ENCODE assay signal across 14 cellular contexts in genomic region chr3:71430941-71431552, GRCh38.
A peak's percentile ranks its signal among the peaks of the same experiment; 100 is the strongest.
DNase-seq lines count a peak whose midpoint lies in the region; ATAC-seq, FAIRE-seq and TF ChIP-seq lines count a peak whose summit lies in the region.
"Had no signal": no experiment of that assay in that cellular context is flagged by ENCODE, and none has a peak within 500 bp of the region (broad histone marks: within the 10 kb centered on the region; RNA-seq: fewer than 3 reads in every experiment).

No MANE protein-coding gene starts in this region.

- no peak for TF ChIP-seq CTCF in CD8-positive, alpha-beta T cell (IDR thresholded peaks at IDR 0.05)
- TF ChIP-seq CTCF in K562 (IDR thresholded peaks at IDR 0.05 in 2 of 3, conservative IDR thresholded peaks at IDR 0.05 in 1 of 3; ENCODE audit: insufficient read depth in 2 of 3, low read depth in 1 of 3, low read length in 3 of 3) (no peak), A673 (conservative IDR thresholded peaks at IDR 0.05; ENCODE audit: low read depth, low read length) (no peak)

- H3K4me1 Mint-ChIP-seq in CD8-positive, alpha-beta T cell (ENCODE audit: low read depth): peaks cover 87% of the 10 kb centered on the region
- H3K4me1 Mint-ChIP-seq in naive B cell: peaks cover 76 to 90% (median 90%) of the 10 kb centered on the region in 3 donors

- CTCF ChIA-PET in CD8-positive, alpha-beta T cell (lab: Charles Lee): interaction anchor here (1.0 kb wide), 1 partner anchor 25 kb away, joined by 3 read pairs; no protein-coding TSS in a partner anchor
- CTCF ChIA-PET in K562 (lab: Yijun Ruan, JAX; ENCODE audit: low intra/inter-chr PET ratio): no interaction called here
- CTCF ChIA-PET in A673 (lab: Charles Lee): no interaction called here

- H2AFZ ChIP-seq in Karpas-422 (ENCODE audit: low read length): no peak overlapping the region
- no peak overlapping the region for H2AFZ ChIP-seq in K562 (ENCODE audit: low read depth, low read length)

- H3K36me3 Mint-ChIP-seq in CD8-positive, alpha-beta T cell: peaks cover 24% of the 10 kb centered on the region
- H3K36me3 Mint-ChIP-seq in naive B cell: peaks cover 4 to 10% of the 10 kb centered on the region in 2 donors

- H3K79me2 ChIP-seq in Karpas-422 (ENCODE audit: low read length): peaks cover 88% of the 10 kb centered on the region
- no peaks in the 10 kb centered on the region for H3K79me2 ChIP-seq in K562 (ENCODE audit: control insufficient read depth, insufficient read depth, low read length)

- TF ChIP-seq EP300 in K562 (IDR thresholded peaks at IDR 0.05; ENCODE audit: low read length): no peak

- peak overlapping the region; percentile 26 for H3K4me3 Mint-ChIP-seq in CD8-positive, alpha-beta T cell
- H3K4me3 Mint-ChIP-seq in naive B cell: peak overlapping the region in 7 of 8 donors; percentile 8 to 76 (median 36)

- FAIRE-seq in K562 (lab: Jason Lieb, UNC): no peak
- no peak for FAIRE-seq in GM12891 (lab: Jason Lieb, UNC)

- 85% methylated on average over 7 of the region's 7 CpGs for WGBS in K562 (ENCODE audit: insufficient coverage, low coverage, missing lambda C conversion rate)

- H3K27me3 Mint-ChIP-seq in CD8-positive, alpha-beta T cell (ENCODE audit: low read depth): no peaks in the 10 kb centered on the region
- no peaks in the 10 kb centered on the region for H3K27me3 Mint-ChIP-seq in naive B cell

- peak; percentile 57 for ATAC-seq in CD8-positive, alpha-beta T cell
- ATAC-seq in K562: no peak
- ATAC-seq in naive B cell (ENCODE audit: low read depth in 2 of 2): no peak
- ATAC-seq: mucosa of descending colon had no signal

- H4K20me1 ChIP-seq in Karpas-422 (ENCODE audit: insufficient read depth, low read depth, low read length) (no peaks in the 10 kb centered on the region), K562 (replicated peaks; ENCODE audit: control insufficient read depth, insufficient read depth, low read length) (no peaks in the 10 kb centered on the region)

- H3K4me3 ChIP-seq in CD8-positive, alpha-beta T cell (ENCODE audit: low read depth, low read length): no peak overlapping the region
- H3K4me3 ChIP-seq in Karpas-422 (ENCODE audit: low read length) (no peak overlapping the region), K562 (no peak overlapping the region), A673 (ENCODE audit: low read depth, low read length, poor library complexity, severe bottlenecking) (no peak overlapping the region)
- H3K4me3 ChIP-seq: cardiac muscle cell, esophagus muscularis mucosa, mucosa of descending colon had no signal

- peak in 1 of 7 experiments; percentile 46 for DNase-seq in CD8-positive, alpha-beta T cell
- DNase-seq in Karpas-422: no peak
- no peak for DNase-seq in K562 (ENCODE audit: extremely low read depth in 1 of 4, low spot score in 3 of 4)
- DNase-seq in naive B cell: no peak
- DNase-seq in GM12891 (ENCODE audit: insufficient read length, low spot score): no peak
- no peak for DNase-seq in A673 (ENCODE audit: low spot score)
- no peak for DNase-seq in RPMI8226
- no peak for DNase-seq in pons (ENCODE audit: low spot score)
- DNase-seq: mucosa of descending colon, NCI-H1048, NCI-H510A treated with DMSO at 0.1 percent for 48 hours, retina had no signal

- H3K9me2 ChIP-seq in Karpas-422 (replicated peaks; ENCODE audit: insufficient read depth, low read length): no peaks in the 10 kb centered on the region

- H3K4me2 ChIP-seq in Karpas-422 (ENCODE audit: low read depth, low read length, poor library complexity, severe bottlenecking) (no peak overlapping the region), K562 (ENCODE audit: insufficient read depth, low read length) (no peak overlapping the region)

- H3K27me3 ChIP-seq in CD8-positive, alpha-beta T cell (ENCODE audit: insufficient read depth, low read length): no peaks in the 10 kb centered on the region
- no peaks in the 10 kb centered on the region for H3K27me3 ChIP-seq in Karpas-422 (ENCODE audit: low read length)
- H3K27me3 ChIP-seq in K562 (ENCODE audit: control insufficient read depth in 2 of 2, insufficient read depth in 2 of 2, low read length in 2 of 2): no peaks in the 10 kb centered on the region
- H3K27me3 ChIP-seq in A673 (replicated peaks; ENCODE audit: insufficient read depth, low read depth, low read length, poor library complexity): no peaks in the 10 kb centered on the region
- H3K27me3 ChIP-seq: cardiac muscle cell, esophagus muscularis mucosa had no signal

- intact Hi-C loops in CD8-positive, alpha-beta T cell (cut with DNase I, micrococcal nuclease): loop anchor here in 1 of 2 experiments (5.0 kb wide), 1 partner anchor 34 kb away; no protein-coding TSS in a partner anchor
- intact Hi-C loops in K562 (cut with micrococcal nuclease) (no loop called here), A673 (cut with micrococcal nuclease; ENCODE audit: unreplicated experiment) (no loop called here)

- POLR2A ChIA-PET in CD8-positive, alpha-beta T cell (lab: Charles Lee): interaction anchor here (1.0 kb wide), 1 partner anchor 10 kb away, joined by 3 read pairs; no protein-coding TSS in a partner anchor
- POLR2A ChIA-PET in K562 (lab: Yijun Ruan, JAX): interaction anchor here (0.6 kb wide), 1 partner anchor 10 kb away, joined by 4 read pairs; no protein-coding TSS in a partner anchor
- POLR2A ChIA-PET in A673 (lab: Charles Lee; ENCODE audit: low non-redundant PET): interaction anchor here (0.6 kb wide), 1 partner anchor 44 kb away, joined by 5 read pairs; no protein-coding TSS in a partner anchor

- TF ChIP-seq POLR2A in K562 (conservative IDR thresholded peaks at IDR 0.05) (no peak), GM12891 (IDR thresholded peaks at IDR 0.05; ENCODE audit: low read depth, low read length) (no peak)

- BruUV-seq in K562 (replicated peaks; lab: Mats Ljungman, UMichigan) (no TSS peak), A673 (replicated peaks; lab: Mats Ljungman, UMichigan) (no TSS peak)

- in situ Hi-C loops in K562 (cut with MboI): no loop called here

- H3K27ac Mint-ChIP-seq in CD8-positive, alpha-beta T cell: peak overlapping the region; percentile 95
- H3K27ac Mint-ChIP-seq in naive B cell: peak overlapping the region; percentile 58 to 86 (median 75)

- H3K9me3 Mint-ChIP-seq in CD8-positive, alpha-beta T cell: no peaks in the 10 kb centered on the region
- peaks cover 0 to 2% (median 0%) of the 10 kb centered on the region in 7 donors for H3K9me3 Mint-ChIP-seq in naive B cell

- no peaks in the 10 kb centered on the region for H3K36me3 ChIP-seq in CD8-positive, alpha-beta T cell (ENCODE audit: insufficient read depth, low read length)
- H3K36me3 ChIP-seq in Karpas-422 (ENCODE audit: insufficient read depth, low read length): no peaks in the 10 kb centered on the region
- no peaks in the 10 kb centered on the region for H3K36me3 ChIP-seq in K562 (ENCODE audit: control insufficient read depth, insufficient read depth, low read length)
- H3K36me3 ChIP-seq in A673 (ENCODE audit: insufficient read depth, low read length, poor library complexity, severe bottlenecking): no peaks in the 10 kb centered on the region
- H3K36me3 ChIP-seq: cardiac muscle cell, esophagus muscularis mucosa had no signal

- H3K9ac ChIP-seq in Karpas-422 (ENCODE audit: low read length) (no peak overlapping the region), K562 (ENCODE audit: insufficient read depth in 1 of 2, low read depth in 2 of 2, low read length in 2 of 2) (no peak overlapping the region)

- H3K27ac ChIP-seq in CD8-positive, alpha-beta T cell (ENCODE audit: low read depth, low read length): peak overlapping the region; percentile 6
- 0 out of 2 replicates have a peak overlapping the region, but pooled peaks have one; percentile 32 for H3K27ac ChIP-seq in Karpas-422 (ENCODE audit: low read length)
- H3K27ac ChIP-seq in K562 (ENCODE audit: extremely low read depth, low read depth, low read length): no peak overlapping the region
- H3K27ac ChIP-seq in A673 (ENCODE audit: low read depth, low read length, poor library complexity, severe bottlenecking): no peak overlapping the region

- no peaks in the 10 kb centered on the region for H3K9me1 ChIP-seq in K562 (ENCODE audit: control insufficient read depth, insufficient read depth, low read length)

- peaks cover 85% of the 10 kb centered on the region for H3K4me1 ChIP-seq in CD8-positive, alpha-beta T cell (ENCODE audit: insufficient read depth, low read length)
- peaks cover 87% of the 10 kb centered on the region for H3K4me1 ChIP-seq in Karpas-422 (ENCODE audit: low read length)
- H3K4me1 ChIP-seq in K562 (replicated peaks in 1 of 2; ENCODE audit: control insufficient read depth in 2 of 2, insufficient read depth in 2 of 2, low read length in 2 of 2): no peaks in the 10 kb centered on the region; a peak in 1 of 5 replicates
- H3K4me1 ChIP-seq in A673 (ENCODE audit: insufficient read depth, low read length, poor library complexity, severe bottlenecking): no peaks in the 10 kb centered on the region

- no peaks in the 10 kb centered on the region for H3K9me3 ChIP-seq in CD8-positive, alpha-beta T cell (ENCODE audit: low read length)
- H3K9me3 ChIP-seq in Karpas-422 (ENCODE audit: low read length): no peaks in the 10 kb centered on the region
- no peaks in the 10 kb centered on the region for H3K9me3 ChIP-seq in K562 (replicated peaks; ENCODE audit: control insufficient read depth, insufficient read depth, low read depth, low read length)
- no peaks in the 10 kb centered on the region for H3K9me3 ChIP-seq in A673 (ENCODE audit: low read depth, low read length, poor library complexity, severe bottlenecking)
- H3K9me3 ChIP-seq: esophagus muscularis mucosa, mucosa of descending colon had no signal

- TF ChIP-seq RAD21 in K562 (CRISPR knock-in tag; conservative IDR thresholded peaks at IDR 0.05 in 1 of 2, IDR thresholded peaks at IDR 0.05 in 1 of 2): no peak

TF ChIP-seq in K562, 482 proteins besides CTCF, POLR2A, EP300 and RAD21:
- TF ChIP-seq ZFP36 (IDR thresholded peaks at IDR 0.05; ENCODE audit: low read depth, low read length, partially characterized antibody) (peak; percentile 48), SMC3 (conservative IDR thresholded peaks at IDR 0.05; ENCODE audit: insufficient read depth, low read depth, low read length) (no peak)

TF ChIP-seq in GM12891, 5 proteins besides CTCF, POLR2A, EP300 and RAD21:
- TF ChIP-seq PAX5 (IDR thresholded peaks at IDR 0.05; ENCODE audit: insufficient read depth, low read length, severe bottlenecking) (no peak), TAF1 (IDR thresholded peaks at IDR 0.05; ENCODE audit: low read depth, low read length) (no peak), POU2F2 (IDR thresholded peaks at IDR 0.05; ENCODE audit: low read depth, low read length) (no peak), POLR2AphosphoS5 (IDR thresholded peaks at IDR 0.05; ENCODE audit: low read depth, low read length) (no peak), SPI1 (IDR thresholded peaks at IDR 0.05; ENCODE audit: low read depth, low read length) (no peak)

Comparison
In these comparisons a context has a peak if more than half of its experiments do, and no peak if none do; other contexts are left out.
1. H3K27ac ChIP-seq: peak in CD8-positive, alpha-beta T cell (single experiment) and Karpas-422 (single experiment); none in K562 (single experiment) and A673 (single experiment).